Comparison of ENCODE assay signal across 8 cellular contexts in genomic region chr12:94100990-94101901, GRCh38.
A peak's percentile ranks its signal among the peaks of the same experiment; 100 is the strongest.
DNase-seq lines count a peak whose midpoint lies in the region; ATAC-seq and TF ChIP-seq lines count a peak whose summit lies in the region.

No MANE protein-coding gene starts in this region.

- in situ Hi-C loops in astrocyte of the cerebellum (cut with HindIII; ENCODE audit: low sequenced_read_pairs) = no loop called here

- DNase-seq in GDM1 (lab: John Stamatoyannopoulos, UW) (peak; percentile 66), NCI-H1694 (lab: John Stamatoyannopoulos, UW) (peak; percentile 9), T-helper 22 cell (ENCODE audit: low read depth) (peak; percentile 42), astrocyte of the cerebellum (ENCODE audit: low read depth) (peak; percentile 18), hypothalamus (lab: John Stamatoyannopoulos, UW) (peak in 49 of 51 donors; percentile 5 to 80 (median 47)), retinal pigment epithelial cell (ENCODE audit: low read depth) (no peak)

- TF ChIP-seq CTCF in astrocyte of the cerebellum (IDR thresholded peaks at IDR 0.05; ENCODE audit: low read depth, low read length, missing control alignments) (peak; percentile 82), retinal pigment epithelial cell (conservative IDR thresholded peaks at IDR 0.05; ENCODE audit: low read depth, low read length) (peak; percentile 74)

- ATAC-seq in HG02678 (IDR thresholded peaks at IDR 0.05; ENCODE audit: unreplicated experiment) = peak; percentile 64
- no peak for ATAC-seq in GM18870 (IDR thresholded peaks at IDR 0.05; ENCODE audit: unreplicated experiment)

- H3K4me3 ChIP-seq in astrocyte of the cerebellum (ENCODE audit: low read depth, low read length) (peak overlapping the region; percentile 56), retinal pigment epithelial cell (ENCODE audit: low read length) (peak overlapping the region; percentile 60)
